8 cellular contexts compared by ENCODE assay signal in genomic region chr17:37406635-37407455, GRCh38. TPM values are rescaled to one million over a fixed set of nuclear protein-coding genes. Genes with fewer than 3 reads are reported as not detected.
DNase-seq lines count a peak whose midpoint lies in the region; ATAC-seq and TF ChIP-seq lines count a peak whose summit lies in the region.

Gene ACACA, minus strand, starts transcription at chr17:37406836. Its CDS starts 537 bp downstream, at chr17:37406299.
Gene TADA2A, plus strand, starts transcription at chr17:37406886. Its CDS starts 4,480 bp downstream, at chr17:37411366.

- TF ChIP-seq CTCF in BJ (IDR thresholded peaks at IDR 0.05; ENCODE audit: insufficient read depth, low read depth, low read length) (peak; percentile 5; the same call in 1 of the 2 replicates), lung (IDR thresholded peaks at IDR 0.05; ENCODE audit: control extremely low read depth, extremely low read depth) (no peak)

- DNase-seq in BJ (ENCODE audit: low read depth) (no peak), GM19240 (ENCODE audit: insufficient read length, low spot score) (peak; percentile 73), NCI-H748 treated with DMSO at 0.1 percent for 48 hours (lab: John Stamatoyannopoulos, UW) (peak; percentile 70), lung (ENCODE audit: low spot score) (peak; percentile 79)
- DNase-seq in activated CD4-positive, alpha-beta memory T cell treated with anti-CD3 and anti-CD28 coated beads, Interleukin-2, amount 10 ng/mL, durations not matched to agents 7 days and 5 days = peak; percentile 83
- DNase-seq in stimulated activated CD4-positive, alpha-beta T cell treated with anti-CD3 and anti-CD28 coated beads, TNF-alpha, amount 100 ng/mL, for 24 hours (ENCODE audit: low read depth in 3 of 3) = peak; percentile 58 to 80 (median 64)

- peak within 1 kb of the TSS; percentile 93 for H3K4me3 ChIP-seq in BJ (ENCODE audit: low read depth, low read length)
- H3K4me3 ChIP-seq in ectodermal cell (ENCODE audit: insufficient read depth, low read depth, low read length) = peak within 1 kb of the TSS; percentile 76
- peak within 1 kb of the TSS; percentile 91 for H3K4me3 ChIP-seq in lung

- H3K27me3 ChIP-seq in BJ (ENCODE audit: control insufficient read depth, insufficient read depth, low read length) = no peaks in the 10 kb centered on the region
- H3K27me3 ChIP-seq in ectodermal cell (ENCODE audit: control insufficient read depth, insufficient read depth, low read length, poor library complexity, severe bottlenecking) = no peaks in the 10 kb centered on the region
- no peaks in the 10 kb centered on the region for H3K27me3 ChIP-seq in lung (ENCODE audit: control insufficient read depth, insufficient read depth)

- no peaks in the 10 kb centered on the region for H3K27me3 Mint-ChIP-seq in activated CD4-positive, alpha-beta memory T cell treated with anti-CD3 and anti-CD28 coated beads, Interleukin-2, amount 10 ng/mL, durations not matched to agents 7 days and 5 days

- peak within 1 kb of the TSS; percentile 98 for H3K4me3 Mint-ChIP-seq in activated CD4-positive, alpha-beta memory T cell treated with anti-CD3 and anti-CD28 coated beads, Interleukin-2, amount 10 ng/mL, durations not matched to agents 7 days and 5 days

- peak within 1 kb of the TSS; percentile 93 for H3K27ac Mint-ChIP-seq in activated CD4-positive, alpha-beta memory T cell treated with anti-CD3 and anti-CD28 coated beads, Interleukin-2, amount 10 ng/mL, durations not matched to agents 7 days and 5 days

- H3K4me1 ChIP-seq in ectodermal cell (ENCODE audit: control insufficient read depth, insufficient read depth, low read length) (no peaks in the 10 kb centered on the region), lung (ENCODE audit: control insufficient read depth in 2 of 2, insufficient read depth in 2 of 2, low read length in 2 of 2) (peaks cover 3 to 7% of the 10 kb centered on the region in 2 donors)

- H3K27ac ChIP-seq in ectodermal cell (ENCODE audit: insufficient read depth, low read depth, low read length, poor library complexity, severe bottlenecking) (peak within 1 kb of the TSS; percentile 66), lung (ENCODE audit: low read depth in 1 of 2, low read length in 1 of 2) (peak within 1 kb of the TSS; percentile 97)

- ATAC-seq in HG03442 (IDR thresholded peaks at IDR 0.05; ENCODE audit: unreplicated experiment) (peak; percentile 75), lung (ENCODE audit: insufficient read depth, low FRiP score) (peak; percentile 98)

- CTCF ChIA-PET in BJ (lab: Yijun Ruan, JAX) = interaction anchor here (0.6 to 0.7 kb wide), 2 partner anchors 13 to 1324 kb away, joined by 3 to 5 read pairs; no protein-coding TSS in a partner anchor
- CTCF ChIA-PET in activated CD4-positive, alpha-beta memory T cell treated with anti-CD3 and anti-CD28 coated beads, Interleukin-2, amount 10 ng/mL, durations not matched to agents 7 days and 5 days (lab: Charles Lee) = interaction anchor here (1.4 to 1.5 kb wide), 2 partner anchors 23 to 33 kb away, joined by 5 to 11 read pairs; no protein-coding TSS in a partner anchor

- peaks cover 57% of the 10 kb centered on the region for H3K36me3 Mint-ChIP-seq in activated CD4-positive, alpha-beta memory T cell treated with anti-CD3 and anti-CD28 coated beads, Interleukin-2, amount 10 ng/mL, durations not matched to agents 7 days and 5 days (ENCODE audit: low read depth)

- POLR2A ChIA-PET in BJ (lab: Charles Lee) = interaction anchor here (0.6 to 0.7 kb wide), 2 partner anchors 13 to 107 kb away, joined by 3 to 6 read pairs; no protein-coding TSS in a partner anchor
- POLR2A ChIA-PET in activated CD4-positive, alpha-beta memory T cell treated with anti-CD3 and anti-CD28 coated beads, Interleukin-2, amount 10 ng/mL, durations not matched to agents 7 days and 5 days (lab: Charles Lee) = interaction anchor here (0.7 to 2.9 kb wide), 35 partner anchors 9 to 861 kb away, joined by 3 to 91 read pairs (median 4); partner anchors contain the start of genes DUSP14, MRM1 and SYNRG

- H3K9me3 ChIP-seq in ectodermal cell (ENCODE audit: control insufficient read depth, low read length) = no peaks in the 10 kb centered on the region
- H3K9me3 ChIP-seq in lung (ENCODE audit: control insufficient read depth in 2 of 2, insufficient read depth in 1 of 2, low read length in 1 of 2) = no peaks in the 10 kb centered on the region

- H3K4me1 Mint-ChIP-seq in activated CD4-positive, alpha-beta memory T cell treated with anti-CD3 and anti-CD28 coated beads, Interleukin-2, amount 10 ng/mL, durations not matched to agents 7 days and 5 days = peaks cover 72% of the 10 kb centered on the region

- WGBS in ectodermal cell, 2 experiments = 1% methylated on average over 97 of the region's 97 CpGs
- WGBS in lung, 2 donors = 0% methylated on average over 66 to 96 of the region's 97 CpGs

- H3K36me3 ChIP-seq in BJ (ENCODE audit: control insufficient read depth, insufficient read depth, low read length) = peaks cover 4% of the 10 kb centered on the region
- peaks cover 10% of the 10 kb centered on the region for H3K36me3 ChIP-seq in ectodermal cell (ENCODE audit: control insufficient read depth, insufficient read depth, low read length)
- H3K36me3 ChIP-seq in lung (ENCODE audit: control insufficient read depth in 2 of 2, insufficient read depth in 2 of 2, low read length in 2 of 2) = peaks cover 0 to 8% of the 10 kb centered on the region in 2 donors

- no peaks in the 10 kb centered on the region for H3K9me3 Mint-ChIP-seq in activated CD4-positive, alpha-beta memory T cell treated with anti-CD3 and anti-CD28 coated beads, Interleukin-2, amount 10 ng/mL, durations not matched to agents 7 days and 5 days

RNA-seq across cellular contexts. Expression of gene ACACA, which starts in this region (rescaled TPM):
- polyA plus RNA-seq in BJ (2011; rRNA removed) (26.9 and 32.4 TPM in 2 replicates), lung (10 to 100 TPM; 26.0 to 26.6 TPM)
- 58.8 and 77.3 TPM in 2 replicates for polyA minus RNA-seq in BJ (2011; rRNA and poly(A)+ RNA removed)
- total RNA-seq in activated CD4-positive, alpha-beta memory T cell treated with anti-CD3 and anti-CD28 coated beads, Interleukin-2, amount 10 ng/mL, durations not matched to agents 7 days and 5 days = 10 to 100 TPM; 38.6 to 46.3 TPM
- 72.1 TPM for polyA plus RNA-seq in ectodermal cell (2013, experiment 1 of 4)
- 83.4 TPM for polyA plus RNA-seq in ectodermal cell (2013, experiment 2 of 4)
- polyA plus RNA-seq in ectodermal cell (2013, experiment 3 of 4) = 52.8 TPM
- 57.7 TPM for polyA plus RNA-seq in ectodermal cell (2013, experiment 4 of 4)
- 100 to 1,000 TPM in 1 of 2 donors, 10 to 100 TPM in 1; 84.6 to 111 TPM for total RNA-seq in lung

RNA-seq across cellular contexts. Expression of gene TADA2A, which starts in this region (rescaled TPM):
- polyA plus RNA-seq in BJ (2011; rRNA removed) (13.6 and 19.3 TPM in 2 replicates), lung (1 to 10 TPM; 7.4 to 9.2 TPM)
- 16.5 and 22.5 TPM in 2 replicates for polyA minus RNA-seq in BJ (2011; rRNA and poly(A)+ RNA removed)
- total RNA-seq in activated CD4-positive, alpha-beta memory T cell treated with anti-CD3 and anti-CD28 coated beads, Interleukin-2, amount 10 ng/mL, durations not matched to agents 7 days and 5 days = 10 to 100 TPM; 42.5 to 43.0 TPM
- polyA plus RNA-seq in ectodermal cell (2013, experiment 1 of 4) = 25.6 TPM
- polyA plus RNA-seq in ectodermal cell (2013, experiment 2 of 4) = 23.2 TPM
- polyA plus RNA-seq in ectodermal cell (2013, experiment 3 of 4) = 18.0 TPM
- 19.0 TPM for polyA plus RNA-seq in ectodermal cell (2013, experiment 4 of 4)
- total RNA-seq in lung = 10 to 100 TPM; 24.7 to 28.6 TPM
